ENCODE assay signal across 24 cellular contexts in genomic region chr7:45242698-45243097, GRCh38.
DNase-seq lines count a peak whose midpoint lies in the region; ATAC-seq, FAIRE-seq and TF ChIP-seq lines count a peak whose summit lies in the region.
"Had no signal": no experiment of that assay in that cellular context is flagged by ENCODE, and none has a peak within 500 bp of the region (broad histone marks: within the 10 kb centered on the region; RNA-seq: fewer than 3 reads in every experiment).

No MANE protein-coding gene starts in this region.

- H3K9me2 ChIP-seq in GM23338 (ENCODE audit: insufficient read depth) = no peaks in the 10 kb centered on the region
- H3K9me2 ChIP-seq: SK-N-SH had no signal

- no peaks in the 10 kb centered on the region for H3F3A ChIP-seq in GM23338 (replicated peaks; ENCODE audit: low read depth)

- DNase-seq in SIG-M5 treated with dmso at 0.1 percent for 504 hours (lab: John Stamatoyannopoulos, UW; ENCODE audit: unreplicated experiment) = peak; percentile 2
- DNase-seq in SIG-M5 (lab: John Stamatoyannopoulos, UW) = no peak
- no peak for DNase-seq in GM23338 (ENCODE audit: low spot score)
- DNase-seq in H1 (ENCODE audit: low read depth in 1 of 2, low spot score in 2 of 2) = peak in 1 of 2 experiments; percentile 43
- no peak for DNase-seq in medulla oblongata (ENCODE audit: extremely low spot score)
- no peak for DNase-seq in HTR-8/SVneo (ENCODE audit: insufficient read length, low spot score)
- DNase-seq: CD4-positive, CD25-positive, alpha-beta regulatory T cell; DMS79 treated with DMSO at 0.1 percent for 48 hours; GF-D8; KBM-7; NCI-H1105 treated with DMSO at 0.1 percent for 48 hours; NCI-H146; NCI-H1930; NCI-H2107; NCI-H524 treated with DMSO at 0.1 percent for 48 hours; NCI-H82; SHP77 treated with DMSO at 0.1 percent for 48 hours; SK-N-SH; SW 1271 had no signal

- H3K14ac ChIP-seq in H1 (ENCODE audit: insufficient read length) = no peak overlapping the region

- no peak overlapping the region for H2BK15ac ChIP-seq in H1 (ENCODE audit: low read length)

- H3K79me1 ChIP-seq in H1 (ENCODE audit: low read depth, low read length) = no peaks in the 10 kb centered on the region

- H2BK5ac ChIP-seq in H1 (ENCODE audit: low read depth, low read length) = no peak overlapping the region

- H3K27me3 ChIP-seq in GM23338 (ENCODE audit: insufficient read depth) (no peaks in the 10 kb centered on the region), H1 (replicated peaks in 1 of 4; ENCODE audit: control insufficient read depth in 3 of 4, extremely low read depth in 1 of 4, insufficient read depth in 3 of 4, low read length in 3 of 4) (no peaks in the 10 kb centered on the region; a peak in 1 of 7 replicates)
- H3K27me3 ChIP-seq: BLaER1 had no signal

- no peak overlapping the region for H3K27ac ChIP-seq in GM23338 (ENCODE audit: low read depth)
- H3K27ac ChIP-seq in H1 (ENCODE audit: low read depth, low read length) = no peak overlapping the region
- H3K27ac ChIP-seq: BLaER1 had no signal

- H3K23me2 ChIP-seq in H1 (ENCODE audit: low read depth, low read length) = no peaks in the 10 kb centered on the region

- no peaks in the 10 kb centered on the region for H3K27me3 Mint-ChIP-seq in GM23338 (ENCODE audit: insufficient read depth, low read depth, poor library complexity)
- H3K27me3 Mint-ChIP-seq in stimulated activated memory B cell treated with anti-CD40 and anti-IgM and Interleukin-4, amounts not matched to agents 10 μg/mL and 1 μg/mL and 100 μg/mL, for 72 hours = peaks cover 68% of the 10 kb centered on the region

- no peak overlapping the region for H2AFZ ChIP-seq in GM23338
- H2AFZ ChIP-seq in H1 (ENCODE audit: low read length) = no peak overlapping the region

- no peak overlapping the region for H2BK120ac ChIP-seq in H1 (replicated peaks; ENCODE audit: low read depth, low read length)

- TF ChIP-seq CTCF in GM23338 (conservative IDR thresholded peaks at IDR 0.05; ENCODE audit: low read depth in 2 of 2) = no peak
- no peak for TF ChIP-seq CTCF in H1 (IDR thresholded peaks at IDR 0.05; ENCODE audit: control extremely low read depth in 1 of 3, insufficient read depth in 1 of 3, low read depth in 1 of 3, low read length in 3 of 3)

- H4K5ac ChIP-seq in H1 (ENCODE audit: insufficient read length, low read depth, low read length) = no peak overlapping the region

- H3K4me1 ChIP-seq in GM23338 (ENCODE audit: insufficient read depth) = no peaks in the 10 kb centered on the region
- no peaks in the 10 kb centered on the region; a peak in 1 of 7 replicates for H3K4me1 ChIP-seq in H1 (replicated peaks in 1 of 4; ENCODE audit: control insufficient read depth in 3 of 4, insufficient read depth in 4 of 4, low read length in 3 of 4)
- H3K4me1 ChIP-seq: BLaER1 had no signal

- peak; percentile 71 for ATAC-seq in GM23338
- peak; percentile 13 for ATAC-seq in stimulated activated memory B cell treated with anti-CD40 and anti-IgM and Interleukin-4, amounts not matched to agents 10 μg/mL and 1 μg/mL and 100 μg/mL, for 72 hours

- no peaks in the 10 kb centered on the region; the same call in 1 of the 3 replicates for H3K4me1 Mint-ChIP-seq in GM23338
- peaks cover 6% of the 10 kb centered on the region for H3K4me1 Mint-ChIP-seq in stimulated activated memory B cell treated with anti-CD40 and anti-IgM and Interleukin-4, amounts not matched to agents 10 μg/mL and 1 μg/mL and 100 μg/mL, for 72 hours

- no peaks in the 10 kb centered on the region for H3K36me3 Mint-ChIP-seq in GM23338 (ENCODE audit: low read depth)
- peaks cover 7% of the 10 kb centered on the region for H3K36me3 Mint-ChIP-seq in stimulated activated memory B cell treated with anti-CD40 and anti-IgM and Interleukin-4, amounts not matched to agents 10 μg/mL and 1 μg/mL and 100 μg/mL, for 72 hours
- H3K36me3 Mint-ChIP-seq: CD4-positive, CD25-positive, alpha-beta regulatory T cell had no signal

- H3K23ac ChIP-seq in H1 (ENCODE audit: insufficient read length) = no peak overlapping the region

- peak overlapping the region; percentile 41; the same call in 1 of the 2 replicates for H4K8ac ChIP-seq in H1 (ENCODE audit: extremely low read depth, insufficient read depth, low read length)

- no peak overlapping the region for H3K56ac ChIP-seq in H1 (replicated peaks; ENCODE audit: insufficient read length, low read depth, low read length)

- TF ChIP-seq POLR2A in H1 (IDR thresholded peaks at IDR 0.05; ENCODE audit: control extremely low read depth in 1 of 2, low read depth in 2 of 2, low read length in 2 of 2) = no peak

- H3K4me3 Mint-ChIP-seq in GM23338 = no peak overlapping the region
- H3K4me3 Mint-ChIP-seq in stimulated activated memory B cell treated with anti-CD40 and anti-IgM and Interleukin-4, amounts not matched to agents 10 μg/mL and 1 μg/mL and 100 μg/mL, for 72 hours = no peak overlapping the region
- H3K4me3 Mint-ChIP-seq: CD4-positive, CD25-positive, alpha-beta regulatory T cell had no signal

- H3K79me2 ChIP-seq in GM23338 (replicated peaks; ENCODE audit: insufficient read depth) (no peaks in the 10 kb centered on the region), H1 (ENCODE audit: control insufficient read depth in 1 of 2, insufficient read depth in 2 of 2, low read length in 2 of 2) (no peaks in the 10 kb centered on the region)

- H3K4ac ChIP-seq in H1 (replicated peaks; ENCODE audit: insufficient read length, low read depth, low read length) = no peak overlapping the region

- no peak overlapping the region for H3K4me2 ChIP-seq in GM23338
- no peak overlapping the region for H3K4me2 ChIP-seq in H1 (ENCODE audit: insufficient read depth in 1 of 2, low read depth in 2 of 2, low read length in 2 of 2)
- H3K4me2 ChIP-seq: BLaER1, SK-N-SH had no signal

- no peak overlapping the region for H2BK20ac ChIP-seq in H1 (ENCODE audit: low read length)

- FAIRE-seq in H1 (lab: Jason Lieb, UNC) = no peak
- no peak for FAIRE-seq in HTR-8/SVneo (lab: Jason Lieb, UNC)
- FAIRE-seq: D721Med, GM12891, H54 had no signal

- no peaks in the 10 kb centered on the region for H3K9me3 ChIP-seq in H1 (ENCODE audit: insufficient read depth in 2 of 2, low read depth in 1 of 2, low read length in 1 of 2)
- H3K9me3 ChIP-seq: SK-N-SH had no signal

- no peak overlapping the region for H3K27ac Mint-ChIP-seq in GM23338
- H3K27ac Mint-ChIP-seq in stimulated activated memory B cell treated with anti-CD40 and anti-IgM and Interleukin-4, amounts not matched to agents 10 μg/mL and 1 μg/mL and 100 μg/mL, for 72 hours = no peak overlapping the region
- H3K27ac Mint-ChIP-seq: CD4-positive, CD25-positive, alpha-beta regulatory T cell had no signal

- no peak overlapping the region for H2AK5ac ChIP-seq in H1 (ENCODE audit: low read depth, low read length)

- TF ChIP-seq RAD21 in H1 (IDR thresholded peaks at IDR 0.05 in 1 of 2, conservative IDR thresholded peaks at IDR 0.05 in 1 of 2; ENCODE audit: low read depth in 2 of 2, low read length in 2 of 2) = peak in 1 of 2 experiments; percentile 2; a peak in 1 of 4 replicates

- POLR2A ChIA-PET in H1 (lab: Charles Lee; ENCODE audit: partially characterized antibody) = no interaction called here

- H4K91ac ChIP-seq in H1 (replicated peaks; ENCODE audit: insufficient read length, low read length) = no peak overlapping the region

- H4K20me1 ChIP-seq in GM23338 (replicated peaks; ENCODE audit: insufficient read depth) (no peaks in the 10 kb centered on the region), H1 (replicated peaks in 1 of 2; ENCODE audit: control insufficient read depth in 1 of 2, insufficient read depth in 2 of 2, low read length in 2 of 2) (peaks cover 0 to 2% of the 10 kb centered on the region in 2 experiments)
- H4K20me1 ChIP-seq: BLaER1 had no signal

- TF ChIP-seq EP300 in H1 (IDR thresholded peaks at IDR 0.05; ENCODE audit: borderline replicate concordance in 1 of 2, low read depth in 2 of 2, low read length in 2 of 2) = no peak

- H3K4me3 ChIP-seq in GM23338 = no peak overlapping the region
- H3K4me3 ChIP-seq in H1 (ENCODE audit: extremely low read depth in 1 of 4, insufficient read depth in 2 of 4, low read depth in 3 of 4, low read length in 4 of 4) = no peak overlapping the region
- H3K4me3 ChIP-seq: BLaER1 had no signal

- H3K36me3 ChIP-seq in GM23338 (ENCODE audit: insufficient read depth) (no peaks in the 10 kb centered on the region), H1 (ENCODE audit: control insufficient read depth in 2 of 4, insufficient read depth in 4 of 4, low read length in 3 of 4) (no peaks in the 10 kb centered on the region)
- H3K36me3 ChIP-seq: BLaER1 had no signal

- no peak overlapping the region for H2BK12ac ChIP-seq in H1 (ENCODE audit: low read depth, low read length)

- no peak overlapping the region for H3K18ac ChIP-seq in H1 (ENCODE audit: extremely low read depth, low read length)

- WGBS in H1 (ENCODE audit: extremely low coverage in 1 of 2, insufficient coverage in 1 of 2, insufficient read length in 1 of 2, insufficient replicate concordance in 2 of 2, low coverage in 1 of 2, low lambda C conversion rate in 2 of 2, missing lambda C conversion rate in 1 of 2), 2 experiments = 90% methylated on average over 3 of the region's 3 CpGs; no CpG with 5 or more reads in 1 of the 2 experiments

- CTCF ChIA-PET in H1 (lab: Charles Lee; ENCODE audit: partially characterized antibody) = interaction anchor here (1.1 to 2.7 kb wide), 4 partner anchors 13 to 89 kb away, joined by 3 to 20 read pairs (median 4); no protein-coding TSS in a partner anchor

- no peak overlapping the region for H3K9ac ChIP-seq in H1 (replicated peaks in 1 of 4; ENCODE audit: extremely low read depth in 1 of 4, low read depth in 3 of 4, low read length in 3 of 4)
- H3K9ac ChIP-seq: BLaER1, SK-N-SH had no signal

- H3K9me3 Mint-ChIP-seq in GM23338 = no peaks in the 10 kb centered on the region
- peaks cover 8% of the 10 kb centered on the region for H3K9me3 Mint-ChIP-seq in stimulated activated memory B cell treated with anti-CD40 and anti-IgM and Interleukin-4, amounts not matched to agents 10 μg/mL and 1 μg/mL and 100 μg/mL, for 72 hours

TF ChIP-seq in GM23338, 12 proteins besides CTCF, POLR2A, EP300 and RAD21 (continues in another document):
- TF ChIP-seq CREB1 (CRISPR knock-in tag; IDR thresholded peaks at IDR 0.05; ENCODE audit: low read depth) (no peak), STAT1 (IDR thresholded peaks at IDR 0.05; ENCODE audit: unreplicated experiment) (no peak), ZNF331 (CRISPR knock-in tag; IDR thresholded peaks at IDR 0.05; ENCODE audit: low read depth) (no peak)

TF ChIP-seq in H1, 55 proteins besides CTCF, POLR2A, EP300 and RAD21:
- TF ChIP-seq EZH2 (IDR thresholded peaks at IDR 0.05; ENCODE audit: low read depth, low read length, severe bottlenecking) (no peak), PHF8 (conservative IDR thresholded peaks at IDR 0.05; ENCODE audit: low read depth, low read length) (no peak), CREB1 (IDR thresholded peaks at IDR 0.05) (no peak), JUND (IDR thresholded peaks at IDR 0.05; ENCODE audit: low read length) (no peak)
